In the genomic region with DNA sequence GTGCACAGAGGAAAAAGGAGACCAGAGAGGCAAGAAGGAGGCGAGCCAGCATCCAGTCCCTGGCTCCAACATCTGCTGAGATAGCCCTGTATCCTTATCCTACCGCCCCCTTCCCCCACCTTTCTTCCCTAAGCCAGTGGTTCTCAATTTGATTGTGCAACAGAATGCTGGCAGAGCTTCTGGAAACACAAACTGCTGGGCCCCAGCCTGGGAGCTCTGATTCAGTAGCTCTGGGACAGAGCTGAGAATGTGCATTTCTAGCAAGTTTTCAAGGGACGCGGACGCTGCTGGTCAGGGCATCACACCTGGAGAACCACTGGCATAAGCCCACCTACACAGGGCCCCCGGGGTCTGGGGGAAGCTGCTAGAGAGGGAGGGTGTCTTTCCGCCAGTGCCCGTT, we compare ENCODE assay signal across 10 cellular contexts. TPM values are rescaled to one million over a fixed set of nuclear protein-coding genes. Genes with fewer than 3 reads are reported as not detected.
DNase-seq lines count a peak whose midpoint lies in the region; ATAC-seq and TF ChIP-seq lines count a peak whose summit lies in the region.
"Had no signal": no experiment of that assay in that cellular context is flagged by ENCODE, and none has a peak within 500 bp of the region (broad histone marks: within the 10 kb centered on the region; RNA-seq: fewer than 3 reads in every experiment).

No MANE protein-coding gene starts in this region.

- H3F3A ChIP-seq in GM23248 (ENCODE audit: insufficient read depth): no peaks in the 10 kb centered on the region

- 0 out of 2 replicates have a peak overlapping the region, but pooled peaks have one; percentile 41 for H2AFZ ChIP-seq in GM23248

- no peak overlapping the region for H3K27ac ChIP-seq in GM23248
- H3K27ac ChIP-seq in colonic mucosa: no peak overlapping the region
- no peak overlapping the region for H3K27ac ChIP-seq in lung (ENCODE audit: low read depth in 1 of 2, low read length in 1 of 2)
- H3K27ac ChIP-seq in thymus (ENCODE audit: low read depth): peak overlapping the region; percentile 58

- H3K9me3 ChIP-seq in GM23248 (ENCODE audit: low read depth) (no peaks in the 10 kb centered on the region), colonic mucosa (no peaks in the 10 kb centered on the region), lung (ENCODE audit: control insufficient read depth in 2 of 2, insufficient read depth in 1 of 2, low read length in 1 of 2) (no peaks in the 10 kb centered on the region), thymus (ENCODE audit: control insufficient read depth) (no peaks in the 10 kb centered on the region)
- H3K9me3 ChIP-seq: spleen had no signal

- H3K9me2 ChIP-seq in GM23248 (ENCODE audit: insufficient read depth): no peaks in the 10 kb centered on the region

- H3K36me3 ChIP-seq in GM23248 (ENCODE audit: low read depth): no peaks in the 10 kb centered on the region
- H3K36me3 ChIP-seq in colonic mucosa: no peaks in the 10 kb centered on the region
- no peaks in the 10 kb centered on the region for H3K36me3 ChIP-seq in lung (ENCODE audit: control insufficient read depth in 2 of 2, insufficient read depth in 2 of 2, low read length in 2 of 2)
- H3K36me3 ChIP-seq in thymus (ENCODE audit: control insufficient read depth, insufficient read depth): no peaks in the 10 kb centered on the region
- H3K36me3 ChIP-seq: spleen had no signal

- no peaks in the 10 kb centered on the region for H3K79me2 ChIP-seq in GM23248 (ENCODE audit: insufficient read depth)

- H3K27me3 ChIP-seq in GM23248 (replicated peaks; ENCODE audit: insufficient read depth) (peaks cover 14% of the 10 kb centered on the region), colonic mucosa (no peaks in the 10 kb centered on the region), lung (ENCODE audit: control insufficient read depth, insufficient read depth) (no peaks in the 10 kb centered on the region), thymus (ENCODE audit: control insufficient read depth, insufficient read depth) (no peaks in the 10 kb centered on the region)

- intact Hi-C loops in colonic mucosa (cut with DNase I): no loop called here

- H3K4me2 ChIP-seq in GM23248 (ENCODE audit: unreplicated experiment): peak overlapping the region; percentile 18

- in situ Hi-C loops in GM23248 (cut with MboI): no loop called here

- peaks cover 8% of the 10 kb centered on the region; the same call in 1 of the 2 replicates for H3K4me1 ChIP-seq in GM23248 (ENCODE audit: insufficient read depth)
- no peaks in the 10 kb centered on the region for H3K4me1 ChIP-seq in colonic mucosa
- no peaks in the 10 kb centered on the region for H3K4me1 ChIP-seq in lung (ENCODE audit: control insufficient read depth in 2 of 2, insufficient read depth in 2 of 2, low read length in 2 of 2)
- H3K4me1 ChIP-seq in thymus (ENCODE audit: control insufficient read depth, insufficient read depth, low read length): peaks cover 66% of the 10 kb centered on the region

- TF ChIP-seq CTCF in colonic mucosa (IDR thresholded peaks at IDR 0.05): no peak
- no peak for TF ChIP-seq CTCF in lung (IDR thresholded peaks at IDR 0.05; ENCODE audit: control extremely low read depth, extremely low read depth)

- DNase-seq in GM23248: peak; percentile 84
- DNase-seq in colonic mucosa: peak; percentile 44
- peak; percentile 40 for DNase-seq in lung (ENCODE audit: low spot score)
- DNase-seq in SHP77 treated with DMSO at 0.1 percent for 48 hours (lab: John Stamatoyannopoulos, UW): no peak
- DNase-seq in activated T-cell treated with anti-CD3 and anti-CD28 coated beads, Interleukin-2, amount 50 U/mL, for 48 hours: no peak
- DNase-seq: NCI-H2171 treated with DMSO at 0.1 percent for 48 hours, spleen had no signal

- H3K9ac ChIP-seq in GM23248: no peak overlapping the region
- no peak overlapping the region for H3K9ac ChIP-seq in colonic mucosa (ENCODE audit: low read depth in 2 of 2, low read length in 2 of 2)

- peak; percentile 41 for ATAC-seq in lung (ENCODE audit: insufficient read depth, low FRiP score)
- no peak for ATAC-seq in GM18907 (IDR thresholded peaks at IDR 0.05; ENCODE audit: unreplicated experiment)
- ATAC-seq in HG03520 (IDR thresholded peaks at IDR 0.05; ENCODE audit: unreplicated experiment): no peak

- no peak overlapping the region for H3K4me3 ChIP-seq in GM23248
- no peak overlapping the region for H3K4me3 ChIP-seq in colonic mucosa
- no peak overlapping the region for H3K4me3 ChIP-seq in lung
- no peak overlapping the region for H3K4me3 ChIP-seq in thymus (ENCODE audit: low read length)
- H3K4me3 ChIP-seq: spleen had no signal

- WGBS in GM23248 (ENCODE audit: low coverage in 1 of 2, low lambda C conversion rate in 2 of 2, missing lambda C conversion rate in 2 of 2), 2 experiments: 19 to 22% methylated on average over 8 of the region's 8 CpGs
- 61 to 76% methylated on average over 7 to 8 of the region's 8 CpGs for WGBS in lung, 2 donors
- WGBS in thymus: 88% methylated on average over 8 of the region's 8 CpGs

- no peaks in the 10 kb centered on the region for H4K20me1 ChIP-seq in GM23248 (ENCODE audit: insufficient read depth)

RNA-seq across cellular contexts. Expression of a gene that starts 21.1 kb away (rescaled TPM):
- total RNA-seq in GM23248 (2014; rRNA removed; shearing (Covaris generic)): 0.32 and 1.0 TPM in 2 replicates
- polyA plus RNA-seq in GM23248 (2016; fragmentation: Nextera tagmentation; extraction: Ambion mirVana): 0.22 and 0.89 TPM in 2 replicates
- total RNA-seq in colonic mucosa: under 1 TPM; 0.16 to 0.59 TPM
- 10 to 100 TPM in 1 of 2 donors, 1 to 10 TPM in 1; 5.1 to 10.6 TPM for total RNA-seq in lung
- polyA plus RNA-seq in lung: 1 to 10 TPM; 1.9 to 2.4 TPM
- 2.3 TPM for polyA plus RNA-seq in thymus

RNA-seq across cellular contexts. Expression of a gene that starts 21.7 kb away (rescaled TPM):
- total RNA-seq in GM23248 (2014; rRNA removed; shearing (Covaris generic)): 2.3 and 6.2 TPM in 2 replicates
- polyA plus RNA-seq in GM23248 (2016; fragmentation: Nextera tagmentation; extraction: Ambion mirVana) (9.8 and 10.4 TPM in 2 replicates), lung (10 to 100 TPM; 10.5 to 11.3 TPM), thymus (5.8 TPM)
- total RNA-seq in colonic mucosa (1 to 10 TPM; 1.1 to 2.7 TPM), lung (10 to 100 TPM; 21.2 to 25.1 TPM)

Comparison
In these comparisons a context has a peak if more than half of its experiments do, and no peak if none do; other contexts are left out.
1. DNase-seq: peak in GM23248 (single experiment), colonic mucosa (single experiment) and lung (single experiment); none in SHP77 treated with DMSO at 0.1 percent for 48 hours (single experiment) and activated T-cell treated with anti-CD3 and anti-CD28 coated beads, Interleukin-2, amount 50 U/mL, for 48 hours (0 of 2).